Comparison of ENCODE assay signal across 8 cellular contexts in genomic region chr17:42276609-42277341, GRCh38. TPM values are rescaled to one million over a fixed set of nuclear protein-coding genes. Genes with fewer than 3 reads are reported as not detected.
DNase-seq lines count a peak whose midpoint lies in the region; ATAC-seq and TF ChIP-seq lines count a peak whose summit lies in the region.

No MANE protein-coding gene starts in this region.

- POLR2A ChIA-PET in CD4-positive, alpha-beta memory T cell (lab: Charles Lee; ENCODE audit: partially characterized antibody) = interaction anchor here (0.7 to 13.6 kb wide), 12 partner anchors 8 to 112 kb away, joined by 3 to 286 read pairs (median 7); partner anchors contain the start of genes GHDC, STAT3 and STAT5A

- no peaks in the 10 kb centered on the region for H3K36me3 ChIP-seq in CD4-positive, alpha-beta memory T cell (ENCODE audit: insufficient read depth, low read length)
- H3K36me3 ChIP-seq in GM23338 (ENCODE audit: insufficient read depth) = no peaks in the 10 kb centered on the region

- no peaks in the 10 kb centered on the region for H3K9me2 ChIP-seq in GM23338 (ENCODE audit: insufficient read depth)

- no peak for TF ChIP-seq CTCF in GM23338 (conservative IDR thresholded peaks at IDR 0.05; ENCODE audit: low read depth in 2 of 2)

- DNase-seq in CD4-positive, alpha-beta memory T cell = peak in 1 of 5 donors; percentile 73
- DNase-seq in GM23338 (ENCODE audit: low spot score) (peak; percentile 66), NCI-H2196 (lab: John Stamatoyannopoulos, UW; ENCODE audit: unreplicated experiment) (peak; percentile 40), Right ventricle myocardium inferior (ENCODE audit: missing footprints) (peak; percentile 85), non-pigmented ciliary epithelial cell (ENCODE audit: low read depth) (peak; percentile 47), NCI-H1694 (lab: John Stamatoyannopoulos, UW) (no peak)
- DNase-seq in activated T-helper 9 cell treated with anti-CD3 and anti-CD28 coated beads, Interleukin-2, amount 50 U/mL, for 16 hours (ENCODE audit: low read depth) = peak; percentile 25

- 0 out of 2 replicates have a peak, but pooled peaks cover under 1% of the 10 kb centered on the region for H4K20me1 ChIP-seq in GM23338 (replicated peaks; ENCODE audit: insufficient read depth)

- peaks cover 12% of the 10 kb centered on the region; the same call in 1 of the 2 replicates for H3F3A ChIP-seq in GM23338 (replicated peaks; ENCODE audit: low read depth)

- peak overlapping the region; percentile 65 to 97 (median 91) for H3K27ac Mint-ChIP-seq in CD4-positive, alpha-beta memory T cell
- H3K27ac Mint-ChIP-seq in GM23338 = no peak overlapping the region

- H3K27ac ChIP-seq in CD4-positive, alpha-beta memory T cell (ENCODE audit: low read depth, low read length) = peak overlapping the region; percentile 81
- H3K27ac ChIP-seq in GM23338 (ENCODE audit: low read depth) = no peak overlapping the region

- H3K36me3 Mint-ChIP-seq in CD4-positive, alpha-beta memory T cell = peaks cover 3 to 20% of the 10 kb centered on the region in 2 donors
- no peaks in the 10 kb centered on the region for H3K36me3 Mint-ChIP-seq in GM23338 (ENCODE audit: low read depth)

- peaks cover 38% of the 10 kb centered on the region for H3K4me1 ChIP-seq in CD4-positive, alpha-beta memory T cell (ENCODE audit: insufficient read depth, low read length)
- peaks cover 41% of the 10 kb centered on the region for H3K4me1 ChIP-seq in GM23338 (ENCODE audit: insufficient read depth)

- H3K9me3 Mint-ChIP-seq in CD4-positive, alpha-beta memory T cell = peaks cover 0 to 4% (median 0%) of the 10 kb centered on the region in 8 donors
- H3K9me3 Mint-ChIP-seq in GM23338 = no peaks in the 10 kb centered on the region; the same call in 2 of the 3 replicates

- H3K4me1 Mint-ChIP-seq in CD4-positive, alpha-beta memory T cell = peaks cover 27 to 53% (median 41%) of the 10 kb centered on the region in 4 donors
- H3K4me1 Mint-ChIP-seq in GM23338 = peaks cover 41% of the 10 kb centered on the region

- intact Hi-C loops in CD4-positive, alpha-beta memory T cell (cut with micrococcal nuclease) = loop anchor here (5.0 to 10.0 kb wide), 2 partner anchors 36 to 52 kb away; no protein-coding TSS in a partner anchor
- intact Hi-C loops in Right ventricle myocardium inferior (cut with DNase I) = loop anchor here (10.0 kb wide), 1 partner anchor 52 kb away; no protein-coding TSS in a partner anchor

- H3K79me2 ChIP-seq in GM23338 (replicated peaks; ENCODE audit: insufficient read depth) = peaks cover 36% of the 10 kb centered on the region

- peak overlapping the region; percentile 97 for H3K4me2 ChIP-seq in GM23338

- peak overlapping the region; percentile 71 to 77 for H3K4me3 ChIP-seq in CD4-positive, alpha-beta memory T cell (ENCODE audit: low read length in 2 of 2)
- peak overlapping the region; percentile 87 for H3K4me3 ChIP-seq in GM23338

- ATAC-seq in GM23338 = peak; percentile 48
- ATAC-seq in Right ventricle myocardium inferior = peak; percentile 40
- ATAC-seq in HG02678 (IDR thresholded peaks at IDR 0.05; ENCODE audit: unreplicated experiment) = no peak

- no peaks in the 10 kb centered on the region for H3K27me3 Mint-ChIP-seq in CD4-positive, alpha-beta memory T cell
- peaks cover 12% of the 10 kb centered on the region for H3K27me3 Mint-ChIP-seq in GM23338 (ENCODE audit: insufficient read depth, low read depth, poor library complexity)

- peak overlapping the region; percentile 68 to 92 (median 84) for H3K4me3 Mint-ChIP-seq in CD4-positive, alpha-beta memory T cell
- H3K4me3 Mint-ChIP-seq in GM23338 = peak overlapping the region; percentile 72

- H3K27me3 ChIP-seq in CD4-positive, alpha-beta memory T cell (ENCODE audit: insufficient read depth, low read length) = no peaks in the 10 kb centered on the region
- peaks cover 11% of the 10 kb centered on the region for H3K27me3 ChIP-seq in GM23338 (ENCODE audit: insufficient read depth)

- H2AFZ ChIP-seq in GM23338 = peak overlapping the region; percentile 95

- CTCF ChIA-PET in CD4-positive, alpha-beta memory T cell (lab: Charles Lee; ENCODE audit: partially characterized antibody) = interaction anchor here (1.1 to 2.2 kb wide), 4 partner anchors 29 to 93 kb away, joined by 3 to 10 read pairs (median 5); no protein-coding TSS in a partner anchor

- H3K9me3 ChIP-seq in CD4-positive, alpha-beta memory T cell (ENCODE audit: control insufficient read depth in 1 of 2, low read length in 2 of 2) = no peaks in the 10 kb centered on the region

TF ChIP-seq in GM23338, 12 proteins besides CTCF, POLR2A, EP300 and RAD21:
- TF ChIP-seq POLR2AphosphoS5 (IDR thresholded peaks at IDR 0.05; ENCODE audit: low read depth) = peak; percentile 8; the same call in 1 of the 2 replicates
- TF ChIP-seq STAT1 (IDR thresholded peaks at IDR 0.05; ENCODE audit: unreplicated experiment) = no peak
TF ChIP-seq in GM23338: peak in this region for 1.

RNA-seq across cellular contexts. Expression of gene STAT5B, which starts 0.6 kb away (rescaled TPM):
- 100 to 1,000 TPM; 244 to 261 TPM for total RNA-seq in CD4-positive, alpha-beta memory T cell
- 100 to 1,000 TPM in 1 of 2 donors, 10 to 100 TPM in 1; 91.3 to 146 TPM for polyA plus RNA-seq in CD4-positive, alpha-beta memory T cell
- total RNA-seq in GM23338 (2014; rRNA removed; shearing (Covaris generic)) = 47.1 and 60.5 TPM in 2 replicates
- polyA plus RNA-seq in GM23338 (2016; fragmentation: Nextera tagmentation; extraction: Ambion mirVana) = 13.9 and 14.3 TPM in 2 replicates
- total RNA-seq in Right ventricle myocardium inferior = 32.9 TPM

RNA-seq across cellular contexts. Expression of gene STAT5A, which starts 11.5 kb away (rescaled TPM):
- 100 to 1,000 TPM; 130 to 133 TPM for total RNA-seq in CD4-positive, alpha-beta memory T cell
- 10 to 100 TPM; 66.7 to 94.6 TPM for polyA plus RNA-seq in CD4-positive, alpha-beta memory T cell
- 14.6 and 18.1 TPM in 2 replicates for total RNA-seq in GM23338 (2014; rRNA removed; shearing (Covaris generic))
- 2.3 and 2.4 TPM in 2 replicates for polyA plus RNA-seq in GM23338 (2016; fragmentation: Nextera tagmentation; extraction: Ambion mirVana)
- 14.6 TPM for total RNA-seq in Right ventricle myocardium inferior
